ENCODE assay signal across 28 cellular contexts in the genomic region with DNA sequence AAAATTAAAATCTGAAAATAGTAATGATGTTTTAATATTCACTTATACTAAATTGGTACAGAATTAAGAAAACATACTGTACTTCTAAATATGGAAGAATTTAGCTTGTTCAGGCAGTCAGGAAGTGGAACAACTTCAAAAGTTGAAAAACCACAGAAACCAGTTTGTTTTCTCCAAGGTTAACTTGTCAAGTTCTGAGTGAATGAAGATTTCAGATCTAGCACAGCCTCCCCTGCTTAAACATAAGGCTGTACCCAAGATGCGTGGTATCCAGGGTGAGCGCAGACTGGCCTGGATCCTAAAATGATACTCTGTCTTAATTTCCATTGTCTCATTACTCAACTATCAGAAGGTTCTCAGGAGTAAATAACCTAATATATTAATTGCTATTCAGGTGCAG.
"Had no signal": no experiment of that assay in that cellular context is flagged by ENCODE, and none has a peak within 500 bp of the region (broad histone marks: within the 10 kb centered on the region; RNA-seq: fewer than 3 reads in every experiment).

No MANE protein-coding gene starts in this region.

- H3K4me1 ChIP-seq: adrenal gland, body of pancreas, colonic mucosa, esophagus squamous epithelium, gastroesophageal sphincter, heart right ventricle had no signal

- H3K27ac ChIP-seq: adrenal gland, body of pancreas, colonic mucosa, epithelial cell of prostate, esophagus squamous epithelium, gastroesophageal sphincter, heart right ventricle had no signal

- H3K4me3 ChIP-seq: adrenal gland, body of pancreas, colonic mucosa, esophagus squamous epithelium, gastroesophageal sphincter, heart right ventricle had no signal

- H3K9me3 ChIP-seq: adrenal gland, body of pancreas, colonic mucosa, esophagus squamous epithelium, gastroesophageal sphincter, heart right ventricle had no signal

- ATAC-seq: activated CD4-positive, alpha-beta T cell treated with anti-CD3 and anti-CD28 coated beads for 36 hours; activated CD8-positive, alpha-beta memory T cell treated with anti-CD3 and anti-CD28 coated beads, Interleukin-2, amount 10 ng/mL, durations not matched to agents 7 days and 5 days; activated CD8-positive, alpha-beta T cell treated with anti-CD3 and anti-CD28 coated beads, Interleukin-2, amount 10 ng/mL, durations not matched to agents 7 days and 5 days; activated naive CD8-positive, alpha-beta T cell treated with anti-CD3 and anti-CD28 coated beads, Interleukin-2, amount 50 U/mL, for 24 hours; body of pancreas; gastroesophageal sphincter; heart right ventricle had no signal

- H3K27me3 ChIP-seq: adrenal gland, body of pancreas, colonic mucosa, esophagus squamous epithelium, gastroesophageal sphincter, heart right ventricle had no signal

- H3K36me3 ChIP-seq: adrenal gland, colonic mucosa, esophagus squamous epithelium, gastroesophageal sphincter, heart right ventricle had no signal

- DNase-seq: activated CD4-positive, alpha-beta memory T cell treated with anti-CD3 and anti-CD28 coated beads for 36 hours; activated CD4-positive, alpha-beta T cell treated with anti-CD3 and anti-CD28 coated beads for 36 hours; activated CD4-positive, alpha-beta T cell treated with anti-CD3 and anti-CD28 coated beads, Interleukin-2, amount 10 ng/mL, durations not matched to agents 24 days and 14 days; activated CD4-positive, CD25-positive, alpha-beta regulatory T cell; activated CD4-positive, CD25-positive, alpha-beta regulatory T cell treated with anti-CD3 and anti-CD28 coated beads, Interleukin-2, amount 50 U/mL, for 72 hours; activated CD8-positive, alpha-beta memory T cell treated with anti-CD3 and anti-CD28 coated beads, Interleukin-2, amount 10 ng/mL, durations not matched to agents 7 days and 5 days; activated CD8-positive, alpha-beta memory T cell treated with anti-CD3 and anti-CD28 coated beads, Interleukin-2, amount 50 U/mL, for 4 hours; activated CD8-positive, alpha-beta T cell treated with anti-CD3 and anti-CD28 coated beads, Interleukin-2, amount 10 ng/mL, durations not matched to agents 7 days and 5 days; activated effector memory CD4-positive, alpha-beta T cell treated with anti-CD3 and anti-CD28 coated beads, Interleukin-2, amount 50 U/mL, for 16 hours; activated naive CD4-positive, alpha-beta T cell treated with anti-CD3 and anti-CD28 coated beads for 36 hours; activated naive CD8-positive, alpha-beta T cell treated with anti-CD3 and anti-CD28 coated beads for 36 hours; activated naive CD8-positive, alpha-beta T cell treated with anti-CD3 and anti-CD28 coated beads, Interleukin-2, amount 50 U/mL, for 24 hours; activated T-cell treated with anti-CD3 and anti-CD28 coated beads, Interleukin-2, amount 50 U/mL, for 1 hour; activated T-cell treated with anti-CD3 and anti-CD28 coated beads, Interleukin-2, amount 50 U/mL, for 48 hours; adrenal gland; amygdala; aorta; body of pancreas; caudate nucleus; cerebellar nuclear complex; colonic mucosa; effector CD8-positive, alpha-beta T cell; esophagus squamous epithelium; foreskin melanocyte; heart right ventricle; T-helper 2 cell had no signal
